ENCODE assay signal across 11 cellular contexts in the genomic region with DNA sequence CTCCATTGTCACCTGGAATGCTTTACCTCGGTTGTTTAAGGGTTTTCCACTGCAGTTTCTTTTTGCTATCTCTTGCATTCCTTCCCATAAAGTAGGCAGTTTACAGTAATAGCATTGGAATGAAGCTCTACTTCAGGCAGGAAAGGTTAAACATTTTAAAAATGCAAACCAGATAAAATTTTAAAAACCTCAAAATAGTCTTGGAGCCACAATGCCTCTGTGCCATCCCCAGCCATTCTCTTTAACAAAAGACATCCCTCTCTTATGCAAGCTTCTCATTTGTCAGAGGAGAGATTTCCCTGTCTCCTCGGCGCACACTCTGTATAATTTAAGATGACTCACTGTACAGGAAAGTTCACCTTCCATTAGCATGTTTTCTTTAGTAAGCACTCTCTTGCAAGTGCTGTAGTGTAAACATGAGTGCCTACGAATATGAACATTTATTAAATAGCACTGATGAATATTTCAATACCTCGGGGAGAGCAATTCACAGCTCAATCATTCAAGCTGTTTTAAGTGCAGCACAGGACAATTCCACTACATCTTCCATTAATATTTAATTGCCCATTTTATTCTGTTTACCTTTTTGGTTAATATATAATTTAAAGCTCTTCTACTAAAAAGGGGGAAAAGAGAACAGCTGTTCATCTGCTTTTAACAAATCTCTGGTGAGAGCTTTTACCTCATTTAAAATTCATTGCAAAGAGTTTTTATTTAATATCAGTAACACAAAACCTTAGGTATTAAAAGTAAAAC.
DNase-seq lines count a peak whose midpoint lies in the region; ATAC-seq and TF ChIP-seq lines count a peak whose summit lies in the region.
"Had no signal": no experiment of that assay in that cellular context is flagged by ENCODE, and none has a peak within 500 bp of the region (broad histone marks: within the 10 kb centered on the region; RNA-seq: fewer than 3 reads in every experiment).

No MANE protein-coding gene starts in this region.

- ATAC-seq in GM18861 (IDR thresholded peaks at IDR 0.05; ENCODE audit: unreplicated experiment), result no peak

- POLR2A ChIA-PET in MCF 10A (lab: Yijun Ruan, JAX), result interaction anchor here (1.0 to 1.1 kb wide), 2 partner anchors 12 to 77 kb away, joined by 3 to 4 read pairs; no protein-coding TSS in a partner anchor

- no peak for TF ChIP-seq POLR2A in breast epithelium (IDR thresholded peaks at IDR 0.05)
- TF ChIP-seq POLR2A in esophagus squamous epithelium (IDR thresholded peaks at IDR 0.05), result no peak

- intact Hi-C loops in MCF 10A (cut with micrococcal nuclease), result no loop called here
- intact Hi-C loops in breast epithelium (cut with DNase I; ENCODE audit: low total_unique reads), result no loop called here
- intact Hi-C loops in head of caudate nucleus (cut with DNase I), result no loop called here
- intact Hi-C loops in esophagus squamous epithelium (cut with DNase I), result no loop called here

- H3K27me3 ChIP-seq in breast epithelium, result no peaks in the 10 kb centered on the region
- no peaks in the 10 kb centered on the region for H3K27me3 ChIP-seq in esophagus squamous epithelium

- peak overlapping the region; percentile 46 for H3K4me3 Mint-ChIP-seq in MCF 10A (ENCODE audit: unreplicated experiment)
- H3K4me3 Mint-ChIP-seq: B cell had no signal

- TF ChIP-seq CTCF in MCF 10A (IDR thresholded peaks at IDR 0.05; ENCODE audit: unreplicated experiment) (no peak), breast epithelium (IDR thresholded peaks at IDR 0.05) (no peak), esophagus squamous epithelium (IDR thresholded peaks at IDR 0.05) (no peak)

- WGBS in esophagus squamous epithelium, 2 donors, result 26 to 29% methylated on average over 5 of the region's 5 CpGs

- peaks cover 0 to 7% of the 10 kb centered on the region in 2 donors for H3K9me3 ChIP-seq in breast epithelium
- H3K9me3 ChIP-seq in esophagus squamous epithelium, result no peaks in the 10 kb centered on the region

- no peaks in the 10 kb centered on the region for H3K4me1 ChIP-seq in breast epithelium
- peaks cover 0 to 14% (median 5%) of the 10 kb centered on the region in 3 donors for H3K4me1 ChIP-seq in esophagus squamous epithelium

- peaks cover 3% of the 10 kb centered on the region for H3K9me3 Mint-ChIP-seq in MCF 10A (ENCODE audit: unreplicated experiment)

- H3K27me3 Mint-ChIP-seq in MCF 10A (ENCODE audit: insufficient read depth, unreplicated experiment), result no peaks in the 10 kb centered on the region
- H3K27me3 Mint-ChIP-seq: B cell had no signal

- peaks cover 26% of the 10 kb centered on the region for H3K4me1 Mint-ChIP-seq in MCF 10A (ENCODE audit: insufficient read depth, unreplicated experiment)
- H3K4me1 Mint-ChIP-seq: B cell had no signal

- H3K36me3 ChIP-seq in breast epithelium (no peaks in the 10 kb centered on the region), esophagus squamous epithelium (no peaks in the 10 kb centered on the region)

- H3K4me3 ChIP-seq in breast epithelium (no peak overlapping the region), esophagus squamous epithelium (no peak overlapping the region)

- H3K27ac ChIP-seq in breast epithelium (no peak overlapping the region), esophagus squamous epithelium (no peak overlapping the region)

- no TSS peak for BruUV-seq in MCF 10A (replicated peaks; lab: Mats Ljungman, UMichigan)

- peak overlapping the region; percentile 9 for H3K27ac Mint-ChIP-seq in MCF 10A (ENCODE audit: low read depth, unreplicated experiment)
- H3K27ac Mint-ChIP-seq: B cell had no signal

- H3K36me3 Mint-ChIP-seq in MCF 10A (ENCODE audit: insufficient read depth, unreplicated experiment), result no peaks in the 10 kb centered on the region

- DNase-seq in MCF 10A (ENCODE audit: unreplicated experiment) (peak; percentile 76), breast epithelium (ENCODE audit: low spot score in 2 of 2) (no peak), RPMI7951 (ENCODE audit: low read depth) (peak; percentile 62), head of caudate nucleus (peak in 22 of 42 donors; percentile 3 to 69 (median 21)), esophagus squamous epithelium (lab: John Stamatoyannopoulos, UW) (no peak), NCI-H345 treated with DMSO at 0.1 percent for 48 hours (lab: John Stamatoyannopoulos, UW; ENCODE audit: unreplicated experiment) (no peak), NCI-H1694 treated with DMSO at 0.1 percent for 48 hours (lab: John Stamatoyannopoulos, UW) (no peak)
- DNase-seq: activated T-cell treated with anti-CD3 and anti-CD28 coated beads for 4 hours, SHP77 treated with DMSO at 0.1 percent for 48 hours had no signal

- CTCF ChIA-PET in MCF 10A (lab: Yijun Ruan, JAX), result interaction anchor here (0.7 kb wide), 1 partner anchor 264 kb away, joined by 3 read pairs; no protein-coding TSS in a partner anchor

Comparison
In these comparisons a context has a peak if more than half of its experiments do, and no peak if none do; other contexts are left out.
1. DNase-seq: peak in MCF 10A (single experiment), RPMI7951 (single experiment) and head of caudate nucleus (22 of 42); none in breast epithelium (0 of 2), esophagus squamous epithelium (single experiment), NCI-H345 treated with DMSO at 0.1 percent for 48 hours (single experiment) and NCI-H1694 treated with DMSO at 0.1 percent for 48 hours (single experiment).